ENCODE assay signal across 18 cellular contexts in genomic region chr9:35869621-35870216, GRCh38. TPM values are rescaled to one million over a fixed set of nuclear protein-coding genes. Genes with fewer than 3 reads are reported as not detected.
"Had no signal": no experiment of that assay in that cellular context is flagged by ENCODE, and none has a peak within 500 bp of the region (broad histone marks: within the 10 kb centered on the region; RNA-seq: fewer than 3 reads in every experiment).

No MANE protein-coding gene starts in this region.

- H3K4me3 Mint-ChIP-seq: activated CD4-positive, alpha-beta T cell treated with anti-CD3 and anti-CD28 coated beads for 36 hours; activated T-cell treated with anti-CD3 and anti-CD28 coated beads, Interleukin-2, amount 50 U/mL, for 24 hours; T-cell had no signal

- H3K4me1 Mint-ChIP-seq: activated CD4-positive, alpha-beta T cell treated with anti-CD3 and anti-CD28 coated beads for 36 hours; T-cell had no signal

- H3K36me3 Mint-ChIP-seq: activated naive CD4-positive, alpha-beta T cell treated with anti-CD3 and anti-CD28 coated beads, Interleukin-2, amount 50 U/mL, for 72 hours; T-cell had no signal

- H3K4me3 ChIP-seq: tibial artery had no signal

- H3K9me3 ChIP-seq: tibial artery had no signal

- H3K27ac ChIP-seq: tibial artery had no signal

- DNase-seq: activated CD4-positive, alpha-beta T cell treated with anti-CD3 and anti-CD28 coated beads for 36 hours; activated effector memory CD4-positive, alpha-beta T cell treated with Interleukin-2 at 50 U/mL for 16 hours; activated T-cell treated with anti-CD3 and anti-CD28 coated beads, Interleukin-2, amount 50 U/mL, for 24 hours; anterior cingulate cortex; dermis blood vessel endothelial cell; hypothalamus; kidney glomerular epithelial cell; posterior cingulate gyrus; right cardiac atrium; small intestine; T-cell; T1000; tibial artery had no signal

- H3K9me3 Mint-ChIP-seq: activated naive CD4-positive, alpha-beta T cell treated with anti-CD3 and anti-CD28 coated beads, Interleukin-2, amount 50 U/mL, for 72 hours; activated T-cell treated with anti-CD3 and anti-CD28 coated beads, Interleukin-2, amount 50 U/mL, for 24 hours; T-cell had no signal

- H3K36me3 ChIP-seq: tibial artery had no signal

- H3K27ac Mint-ChIP-seq: activated CD4-positive, alpha-beta T cell treated with anti-CD3 and anti-CD28 coated beads for 36 hours; activated naive CD4-positive, alpha-beta T cell treated with anti-CD3 and anti-CD28 coated beads, Interleukin-2, amount 50 U/mL, for 72 hours; activated T-cell treated with anti-CD3 and anti-CD28 coated beads, Interleukin-2, amount 50 U/mL, for 24 hours; T-cell had no signal

- ATAC-seq: activated CD4-positive, alpha-beta T cell treated with anti-CD3 and anti-CD28 coated beads for 36 hours; activated naive CD4-positive, alpha-beta T cell treated with anti-CD3 and anti-CD28 coated beads, Interleukin-2, amount 50 U/mL, for 72 hours; T-cell had no signal

- H3K27me3 Mint-ChIP-seq: activated CD4-positive, alpha-beta T cell treated with anti-CD3 and anti-CD28 coated beads for 36 hours had no signal

RNA-seq across cellular contexts. Expression of gene OR13J1, which starts 0.5 kb away (rescaled TPM):
- total RNA-seq: activated CD4-positive, alpha-beta T cell treated with anti-CD3 and anti-CD28 coated beads for 36 hours; activated CD8-positive, alpha-beta memory T cell treated with anti-CD3 and anti-CD28 coated beads for 36 hours; activated naive CD4-positive, alpha-beta T cell treated with anti-CD3 and anti-CD28 coated beads, Interleukin-2, amount 50 U/mL, for 72 hours; cerebellum; dermis blood vessel endothelial cell; liver; right cardiac atrium; T-cell had no signal
- polyA plus RNA-seq: esophagus, liver, right cardiac atrium, small intestine had no signal

RNA-seq across cellular contexts. Expression of gene HRCT1, which starts 36.3 kb away (rescaled TPM):
- total RNA-seq: activated CD4-positive, alpha-beta T cell treated with anti-CD3 and anti-CD28 coated beads for 36 hours; activated CD8-positive, alpha-beta memory T cell treated with anti-CD3 and anti-CD28 coated beads for 36 hours; activated naive CD4-positive, alpha-beta T cell treated with anti-CD3 and anti-CD28 coated beads, Interleukin-2, amount 50 U/mL, for 72 hours; cerebellum; T-cell had no signal

RNA-seq across cellular contexts. Expression of gene SPAAR, which starts 39.6 kb away (rescaled TPM):
- total RNA-seq: activated CD4-positive, alpha-beta T cell treated with anti-CD3 and anti-CD28 coated beads for 36 hours; activated CD8-positive, alpha-beta memory T cell treated with anti-CD3 and anti-CD28 coated beads for 36 hours; activated naive CD4-positive, alpha-beta T cell treated with anti-CD3 and anti-CD28 coated beads, Interleukin-2, amount 50 U/mL, for 72 hours; T-cell had no signal

RNA-seq across cellular contexts. Expression of gene FAM221B, which starts 41.2 kb away (rescaled TPM):
- total RNA-seq: activated CD4-positive, alpha-beta T cell treated with anti-CD3 and anti-CD28 coated beads for 36 hours; activated CD8-positive, alpha-beta memory T cell treated with anti-CD3 and anti-CD28 coated beads for 36 hours; activated naive CD4-positive, alpha-beta T cell treated with anti-CD3 and anti-CD28 coated beads, Interleukin-2, amount 50 U/mL, for 72 hours; cerebellum; dermis blood vessel endothelial cell; liver; right cardiac atrium; T-cell had no signal
- polyA plus RNA-seq: esophagus, right cardiac atrium, small intestine had no signal
